ENCODE assay signal across 1 cellular context in the genomic region with DNA sequence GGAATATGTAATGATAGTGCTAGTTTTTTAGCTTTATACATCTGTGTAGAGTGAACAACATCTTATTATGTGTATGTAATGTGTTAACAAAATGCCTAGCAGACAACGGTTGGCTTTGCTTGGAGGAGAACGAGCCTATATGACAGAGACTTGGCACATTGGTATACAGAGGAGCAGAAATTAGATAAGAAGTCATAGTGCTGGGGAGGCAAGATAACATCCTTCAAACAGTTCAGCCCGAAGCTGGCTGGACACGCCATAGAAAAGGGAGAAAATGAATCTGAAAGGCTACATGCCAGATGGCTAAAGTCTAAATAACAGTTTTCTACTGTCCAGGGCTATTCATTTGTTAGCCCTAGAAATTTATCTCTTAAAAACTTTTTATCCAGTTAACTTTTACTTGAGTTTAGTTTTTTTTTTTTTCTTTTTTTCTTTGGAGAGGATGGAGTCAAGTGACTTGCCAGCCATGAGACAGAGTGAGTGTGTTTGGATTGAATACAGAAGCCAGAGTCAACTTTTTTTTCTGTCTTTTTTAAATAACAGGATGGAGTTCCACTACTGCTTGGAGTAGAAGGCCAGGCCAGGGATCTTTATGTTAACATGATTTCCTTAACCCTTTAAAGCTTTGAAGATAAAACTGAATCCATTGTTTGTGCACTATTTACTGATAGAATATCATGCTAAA.
TF ChIP-seq lines count a peak whose summit lies in the region.

No MANE protein-coding gene starts in this region.

TF ChIP-seq in K562, 482 proteins besides CTCF, POLR2A, EP300 and RAD21 (continued from another document):
- TF ChIP-seq, protein P1, sequence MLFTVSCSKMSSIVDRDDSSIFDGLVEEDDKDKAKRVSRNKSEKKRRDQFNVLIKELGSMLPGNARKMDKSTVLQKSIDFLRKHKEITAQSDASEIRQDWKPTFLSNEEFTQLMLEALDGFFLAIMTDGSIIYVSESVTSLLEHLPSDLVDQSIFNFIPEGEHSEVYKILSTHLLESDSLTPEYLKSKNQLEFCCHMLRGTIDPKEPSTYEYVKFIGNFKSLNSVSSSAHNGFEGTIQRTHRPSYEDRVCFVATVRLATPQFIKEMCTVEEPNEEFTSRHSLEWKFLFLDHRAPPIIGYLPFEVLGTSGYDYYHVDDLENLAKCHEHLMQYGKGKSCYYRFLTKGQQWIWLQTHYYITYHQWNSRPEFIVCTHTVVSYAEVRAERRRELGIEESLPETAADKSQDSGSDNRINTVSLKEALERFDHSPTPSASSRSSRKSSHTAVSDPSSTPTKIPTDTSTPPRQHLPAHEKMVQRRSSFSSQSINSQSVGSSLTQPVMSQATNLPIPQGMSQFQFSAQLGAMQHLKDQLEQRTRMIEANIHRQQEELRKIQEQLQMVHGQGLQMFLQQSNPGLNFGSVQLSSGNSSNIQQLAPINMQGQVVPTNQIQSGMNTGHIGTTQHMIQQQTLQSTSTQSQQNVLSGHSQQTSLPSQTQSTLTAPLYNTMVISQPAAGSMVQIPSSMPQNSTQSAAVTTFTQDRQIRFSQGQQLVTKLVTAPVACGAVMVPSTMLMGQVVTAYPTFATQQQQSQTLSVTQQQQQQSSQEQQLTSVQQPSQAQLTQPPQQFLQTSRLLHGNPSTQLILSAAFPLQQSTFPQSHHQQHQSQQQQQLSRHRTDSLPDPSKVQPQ (CRISPR knock-in tag; IDR thresholded peaks at IDR 0.05; ENCODE audit: borderline replicate concordance): no peak
- TF ChIP-seq ZNF436 (CRISPR knock-in tag; IDR thresholded peaks at IDR 0.05): no peak
- TF ChIP-seq ZNF57 (CRISPR knock-in tag; IDR thresholded peaks at IDR 0.05): no peak
- no peak for TF ChIP-seq KLF6 (CRISPR knock-in tag; IDR thresholded peaks at IDR 0.05; ENCODE audit: borderline replicate concordance)
- TF ChIP-seq POLR3A (IDR thresholded peaks at IDR 0.05; ENCODE audit: borderline replicate concordance, extremely low read depth, insufficient read depth, insufficient read length): no peak
